ENCODE assay signal across 2 cellular contexts in the genomic region with DNA sequence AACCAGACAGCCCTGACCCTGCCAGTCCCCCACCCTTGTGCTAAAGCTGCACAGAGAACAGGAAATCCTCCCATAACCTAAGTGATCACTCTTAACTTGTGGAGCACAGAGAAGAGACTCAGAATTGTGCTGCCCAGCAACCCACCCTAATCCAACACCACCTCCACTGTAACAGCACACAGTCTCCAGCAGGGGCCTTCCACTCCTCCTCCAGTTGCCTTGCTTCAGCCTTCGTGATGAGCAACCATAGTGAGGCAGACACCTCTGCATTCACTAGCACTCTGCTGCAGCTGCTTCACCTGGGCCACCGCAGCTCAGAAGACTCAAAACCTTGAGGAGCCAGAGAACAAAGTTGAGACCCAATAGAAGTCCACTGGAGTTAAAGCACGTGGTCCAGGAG.
TF ChIP-seq lines count a peak whose summit lies in the region.

No MANE protein-coding gene starts in this region.

TF ChIP-seq in HCT116, 20 proteins besides CTCF, POLR2A, EP300 and RAD21:
- TF ChIP-seq, protein P1, sequence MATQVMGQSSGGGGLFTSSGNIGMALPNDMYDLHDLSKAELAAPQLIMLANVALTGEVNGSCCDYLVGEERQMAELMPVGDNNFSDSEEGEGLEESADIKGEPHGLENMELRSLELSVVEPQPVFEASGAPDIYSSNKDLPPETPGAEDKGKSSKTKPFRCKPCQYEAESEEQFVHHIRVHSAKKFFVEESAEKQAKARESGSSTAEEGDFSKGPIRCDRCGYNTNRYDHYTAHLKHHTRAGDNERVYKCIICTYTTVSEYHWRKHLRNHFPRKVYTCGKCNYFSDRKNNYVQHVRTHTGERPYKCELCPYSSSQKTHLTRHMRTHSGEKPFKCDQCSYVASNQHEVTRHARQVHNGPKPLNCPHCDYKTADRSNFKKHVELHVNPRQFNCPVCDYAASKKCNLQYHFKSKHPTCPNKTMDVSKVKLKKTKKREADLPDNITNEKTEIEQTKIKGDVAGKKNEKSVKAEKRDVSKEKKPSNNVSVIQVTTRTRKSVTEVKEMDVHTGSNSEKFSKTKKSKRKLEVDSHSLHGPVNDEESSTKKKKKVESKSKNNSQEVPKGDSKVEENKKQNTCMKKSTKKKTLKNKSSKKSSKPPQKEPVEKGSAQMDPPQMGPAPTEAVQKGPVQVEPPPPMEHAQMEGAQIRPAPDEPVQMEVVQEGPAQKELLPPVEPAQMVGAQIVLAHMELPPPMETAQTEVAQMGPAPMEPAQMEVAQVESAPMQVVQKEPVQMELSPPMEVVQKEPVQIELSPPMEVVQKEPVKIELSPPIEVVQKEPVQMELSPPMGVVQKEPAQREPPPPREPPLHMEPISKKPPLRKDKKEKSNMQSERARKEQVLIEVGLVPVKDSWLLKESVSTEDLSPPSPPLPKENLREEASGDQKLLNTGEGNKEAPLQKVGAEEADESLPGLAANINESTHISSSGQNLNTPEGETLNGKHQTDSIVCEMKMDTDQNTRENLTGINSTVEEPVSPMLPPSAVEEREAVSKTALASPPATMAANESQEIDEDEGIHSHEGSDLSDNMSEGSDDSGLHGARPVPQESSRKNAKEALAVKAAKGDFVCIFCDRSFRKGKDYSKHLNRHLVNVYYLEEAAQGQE (IDR thresholded peaks at IDR 0.05; ENCODE audit: low read depth): no peak
- TF ChIP-seq SRF (IDR thresholded peaks at IDR 0.05; ENCODE audit: low read depth) (no peak), POLR2AphosphoS5 (IDR thresholded peaks at IDR 0.05; ENCODE audit: low read depth, low read length) (no peak), CBX3 (IDR thresholded peaks at IDR 0.05; ENCODE audit: low read depth) (no peak), EZH2 (IDR thresholded peaks at IDR 0.05) (no peak), ELF1 (IDR thresholded peaks at IDR 0.05; ENCODE audit: borderline replicate concordance, low read depth) (no peak), YY1 (IDR thresholded peaks at IDR 0.05; ENCODE audit: extremely low read depth, insufficient replicate concordance, low read depth, low read length) (no peak), TCF7L2 (IDR thresholded peaks at IDR 0.05; ENCODE audit: borderline replicate concordance, extremely low read depth, insufficient read depth, insufficient read length) (no peak), CEBPB (IDR thresholded peaks at IDR 0.05; ENCODE audit: low read depth) (no peak), SP1 (IDR thresholded peaks at IDR 0.05; ENCODE audit: low read depth) (no peak), SIN3A (IDR thresholded peaks at IDR 0.05; ENCODE audit: low read depth) (no peak), EGR1 (IDR thresholded peaks at IDR 0.05; ENCODE audit: low read depth) (no peak), EZH2phosphoT487 (IDR thresholded peaks at IDR 0.05; ENCODE audit: borderline replicate concordance) (no peak), FOSL1 (IDR thresholded peaks at IDR 0.05; ENCODE audit: low read depth) (no peak), ZFX (IDR thresholded peaks at IDR 0.05) (no peak), JUND (IDR thresholded peaks at IDR 0.05) (no peak)
- TF ChIP-seq, protein P2, sequence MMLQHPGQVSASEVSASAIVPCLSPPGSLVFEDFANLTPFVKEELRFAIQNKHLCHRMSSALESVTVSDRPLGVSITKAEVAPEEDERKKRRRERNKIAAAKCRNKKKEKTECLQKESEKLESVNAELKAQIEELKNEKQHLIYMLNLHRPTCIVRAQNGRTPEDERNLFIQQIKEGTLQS (IDR thresholded peaks at IDR 0.05): no peak
- TF ChIP-seq, protein P3, sequence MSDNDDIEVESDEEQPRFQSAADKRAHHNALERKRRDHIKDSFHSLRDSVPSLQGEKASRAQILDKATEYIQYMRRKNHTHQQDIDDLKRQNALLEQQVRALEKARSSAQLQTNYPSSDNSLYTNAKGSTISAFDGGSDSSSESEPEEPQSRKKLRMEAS (IDR thresholded peaks at IDR 0.05): no peak
- TF ChIP-seq, protein P4, sequence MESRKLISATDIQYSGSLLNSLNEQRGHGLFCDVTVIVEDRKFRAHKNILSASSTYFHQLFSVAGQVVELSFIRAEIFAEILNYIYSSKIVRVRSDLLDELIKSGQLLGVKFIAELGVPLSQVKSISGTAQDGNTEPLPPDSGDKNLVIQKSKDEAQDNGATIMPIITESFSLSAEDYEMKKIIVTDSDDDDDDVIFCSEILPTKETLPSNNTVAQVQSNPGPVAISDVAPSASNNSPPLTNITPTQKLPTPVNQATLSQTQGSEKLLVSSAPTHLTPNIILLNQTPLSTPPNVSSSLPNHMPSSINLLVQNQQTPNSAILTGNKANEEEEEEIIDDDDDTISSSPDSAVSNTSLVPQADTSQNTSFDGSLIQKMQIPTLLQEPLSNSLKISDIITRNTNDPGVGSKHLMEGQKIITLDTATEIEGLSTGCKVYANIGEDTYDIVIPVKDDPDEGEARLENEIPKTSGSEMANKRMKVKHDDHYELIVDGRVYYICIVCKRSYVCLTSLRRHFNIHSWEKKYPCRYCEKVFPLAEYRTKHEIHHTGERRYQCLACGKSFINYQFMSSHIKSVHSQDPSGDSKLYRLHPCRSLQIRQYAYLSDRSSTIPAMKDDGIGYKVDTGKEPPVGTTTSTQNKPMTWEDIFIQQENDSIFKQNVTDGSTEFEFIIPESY (IDR thresholded peaks at IDR 0.05; ENCODE audit: extremely low read depth, insufficient replicate concordance, low read length): no peak

TF ChIP-seq in HepG2, 621 proteins besides CTCF, POLR2A, EP300 and RAD21:
- TF ChIP-seq, protein P5, sequence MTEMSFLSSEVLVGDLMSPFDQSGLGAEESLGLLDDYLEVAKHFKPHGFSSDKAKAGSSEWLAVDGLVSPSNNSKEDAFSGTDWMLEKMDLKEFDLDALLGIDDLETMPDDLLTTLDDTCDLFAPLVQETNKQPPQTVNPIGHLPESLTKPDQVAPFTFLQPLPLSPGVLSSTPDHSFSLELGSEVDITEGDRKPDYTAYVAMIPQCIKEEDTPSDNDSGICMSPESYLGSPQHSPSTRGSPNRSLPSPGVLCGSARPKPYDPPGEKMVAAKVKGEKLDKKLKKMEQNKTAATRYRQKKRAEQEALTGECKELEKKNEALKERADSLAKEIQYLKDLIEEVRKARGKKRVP (CRISPR knock-in tag; IDR thresholded peaks at IDR 0.05): no peak
- no peak for TF ChIP-seq PLRG1 (conservative IDR thresholded peaks at IDR 0.05)
- no peak for TF ChIP-seq ZNF260 (CRISPR knock-in tag; IDR thresholded peaks at IDR 0.05; ENCODE audit: borderline replicate concordance, low read depth)
- TF ChIP-seq ZNF772 (CRISPR knock-in tag; IDR thresholded peaks at IDR 0.05): no peak
- TF ChIP-seq HOXA3 (CRISPR knock-in tag; IDR thresholded peaks at IDR 0.05): no peak
- TF ChIP-seq, protein P6, sequence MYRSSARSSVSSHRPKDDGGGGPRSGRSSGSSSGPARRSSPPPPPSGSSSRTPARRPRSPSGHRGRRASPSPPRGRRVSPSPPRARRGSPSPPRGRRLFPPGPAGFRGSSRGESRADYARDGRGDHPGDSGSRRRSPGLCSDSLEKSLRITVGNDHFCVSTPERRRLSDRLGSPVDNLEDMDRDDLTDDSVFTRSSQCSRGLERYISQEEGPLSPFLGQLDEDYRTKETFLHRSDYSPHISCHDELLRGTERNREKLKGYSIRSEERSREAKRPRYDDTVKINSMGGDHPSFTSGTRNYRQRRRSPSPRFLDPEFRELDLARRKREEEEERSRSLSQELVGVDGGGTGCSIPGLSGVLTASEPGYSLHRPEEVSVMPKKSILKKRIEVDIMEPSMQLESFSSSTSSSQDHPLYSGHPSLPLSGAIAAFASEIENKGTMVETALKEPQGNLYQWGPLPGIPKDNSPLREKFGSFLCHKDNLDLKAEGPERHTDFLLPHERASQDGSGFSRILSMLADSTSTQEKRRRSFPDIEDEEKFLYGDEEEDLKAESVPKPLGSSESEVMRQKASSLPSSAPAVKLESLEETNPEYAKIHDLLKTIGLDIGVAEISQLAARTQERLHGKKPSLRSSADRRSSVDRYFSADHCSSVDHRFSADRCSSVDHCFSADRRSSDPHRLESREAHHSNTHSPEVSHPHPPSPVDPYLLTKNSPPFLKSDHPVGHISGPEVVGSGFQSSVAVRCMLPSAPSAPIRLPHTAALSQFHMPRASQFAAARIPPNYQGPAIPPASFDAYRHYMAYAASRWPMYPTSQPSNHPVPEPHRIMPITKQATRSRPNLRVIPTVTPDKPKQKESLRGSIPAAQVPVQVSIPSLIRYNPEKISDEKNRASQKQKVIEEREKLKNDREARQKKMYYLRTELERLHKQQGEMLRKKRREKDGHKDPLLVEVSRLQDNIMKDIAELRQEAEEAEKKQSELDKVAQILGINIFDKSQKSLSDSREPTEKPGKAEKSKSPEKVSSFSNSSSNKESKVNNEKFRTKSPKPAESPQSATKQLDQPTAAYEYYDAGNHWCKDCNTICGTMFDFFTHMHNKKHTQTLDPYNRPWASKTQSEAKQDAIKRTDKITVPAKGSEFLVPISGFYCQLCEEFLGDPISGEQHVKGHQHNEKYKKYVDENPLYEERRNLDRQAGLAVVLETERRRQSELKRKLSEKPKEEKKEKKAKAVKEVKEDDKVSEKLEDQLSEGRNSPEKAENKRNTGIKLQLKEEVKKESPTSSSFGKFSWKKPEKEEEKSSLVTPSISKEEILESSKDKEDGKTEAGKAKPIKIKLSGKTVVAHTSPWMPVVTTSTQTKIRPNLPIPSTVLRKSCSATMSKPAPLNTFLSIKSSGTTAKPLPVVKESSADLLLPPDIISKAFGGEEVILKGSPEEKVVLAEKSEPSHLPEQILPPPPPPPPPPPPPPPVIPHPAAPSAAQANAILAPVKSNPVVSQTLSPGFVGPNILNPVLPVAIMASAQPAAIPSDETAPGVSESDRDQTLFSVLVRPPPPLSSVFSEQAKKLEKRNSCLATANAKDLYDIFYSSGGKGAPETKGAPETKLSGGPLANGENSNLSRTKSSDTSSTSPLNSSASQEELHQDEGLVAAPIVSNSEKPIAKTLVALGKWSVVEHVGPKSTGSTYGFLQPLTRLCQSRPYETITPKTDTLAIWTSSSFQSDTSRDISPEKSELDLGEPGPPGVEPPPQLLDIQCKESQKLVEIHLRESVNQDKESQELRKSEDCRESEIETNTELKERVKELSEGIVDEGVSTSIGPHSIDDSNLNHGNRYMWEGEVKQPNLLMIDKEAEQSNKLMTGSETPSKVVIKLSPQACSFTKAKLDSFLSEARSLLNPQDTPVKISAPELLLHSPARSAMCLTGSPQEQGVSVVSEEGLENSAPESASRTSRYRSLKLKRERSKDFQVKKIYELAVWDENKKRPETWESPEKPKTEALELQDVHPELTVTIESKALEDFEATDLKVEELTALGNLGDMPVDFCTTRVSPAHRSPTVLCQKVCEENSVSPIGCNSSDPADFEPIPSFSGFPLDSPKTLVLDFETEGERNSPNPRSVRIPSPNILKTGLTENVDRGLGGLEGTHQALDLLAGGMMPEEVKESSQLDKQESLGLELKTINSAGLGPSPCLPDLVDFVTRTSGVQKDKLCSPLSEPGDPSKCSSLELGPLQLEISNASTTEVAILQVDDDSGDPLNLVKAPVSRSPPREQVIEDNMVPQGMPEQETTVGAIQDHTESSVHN (CRISPR knock-in tag; IDR thresholded peaks at IDR 0.05): no peak
- TF ChIP-seq ZNF431 (CRISPR knock-in tag; IDR thresholded peaks at IDR 0.05; ENCODE audit: borderline replicate concordance, low read depth): no peak
- TF ChIP-seq MXI1 (IDR thresholded peaks at IDR 0.05; ENCODE audit: borderline replicate concordance, low read depth, low read length): no peak
